1 cellular context compared by ENCODE assay signal in the genomic region with DNA sequence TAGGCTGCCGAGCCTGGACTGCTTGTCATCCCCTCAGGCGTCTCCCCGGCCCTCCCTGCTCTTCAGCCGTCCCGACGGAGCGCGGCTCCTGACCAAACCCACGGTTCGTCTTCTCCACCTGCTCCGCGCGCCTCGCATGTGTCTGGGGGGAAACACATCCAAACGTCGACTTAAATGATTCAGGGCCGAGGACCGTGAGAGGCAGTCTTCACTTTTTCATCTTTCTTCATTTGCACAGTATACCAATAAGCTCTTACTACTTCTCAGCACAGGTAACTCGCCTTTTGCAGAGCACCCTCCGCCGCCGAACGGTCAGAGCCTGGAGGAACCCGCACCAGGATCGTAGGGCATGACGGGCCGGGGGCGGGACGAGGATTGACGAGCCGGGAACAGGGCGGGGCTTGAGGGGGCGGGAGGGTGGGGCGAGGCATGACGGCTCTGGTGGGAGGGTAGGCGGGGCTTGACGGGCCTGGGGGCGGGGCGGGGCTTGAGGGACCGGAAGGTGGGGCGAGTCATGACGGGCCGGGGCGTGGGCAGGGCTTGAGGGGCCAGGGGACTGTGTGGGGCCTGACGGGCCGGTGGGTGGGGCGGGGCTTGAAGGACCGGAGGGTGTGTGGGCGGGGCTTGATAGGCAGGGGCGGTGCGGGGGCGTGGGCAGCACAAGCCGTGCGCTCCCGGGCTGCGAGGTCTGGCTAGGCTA.
TF ChIP-seq lines count a peak whose summit lies in the region.

A gene with protein sequence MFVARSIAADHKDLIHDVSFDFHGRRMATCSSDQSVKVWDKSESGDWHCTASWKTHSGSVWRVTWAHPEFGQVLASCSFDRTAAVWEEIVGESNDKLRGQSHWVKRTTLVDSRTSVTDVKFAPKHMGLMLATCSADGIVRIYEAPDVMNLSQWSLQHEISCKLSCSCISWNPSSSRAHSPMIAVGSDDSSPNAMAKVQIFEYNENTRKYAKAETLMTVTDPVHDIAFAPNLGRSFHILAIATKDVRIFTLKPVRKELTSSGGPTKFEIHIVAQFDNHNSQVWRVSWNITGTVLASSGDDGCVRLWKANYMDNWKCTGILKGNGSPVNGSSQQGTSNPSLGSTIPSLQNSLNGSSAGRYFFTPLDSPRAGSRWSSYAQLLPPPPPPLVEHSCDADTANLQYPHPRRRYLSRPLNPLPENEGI (plus strand): TSS at position 657 of the 700 bp plus-strand sequence. CDS start 111 bp downstream, outside the sequence.

TF ChIP-seq in HCT116, 20 proteins besides CTCF, POLR2A, EP300 and RAD21 (continued from another document):
- TF ChIP-seq, protein P1, sequence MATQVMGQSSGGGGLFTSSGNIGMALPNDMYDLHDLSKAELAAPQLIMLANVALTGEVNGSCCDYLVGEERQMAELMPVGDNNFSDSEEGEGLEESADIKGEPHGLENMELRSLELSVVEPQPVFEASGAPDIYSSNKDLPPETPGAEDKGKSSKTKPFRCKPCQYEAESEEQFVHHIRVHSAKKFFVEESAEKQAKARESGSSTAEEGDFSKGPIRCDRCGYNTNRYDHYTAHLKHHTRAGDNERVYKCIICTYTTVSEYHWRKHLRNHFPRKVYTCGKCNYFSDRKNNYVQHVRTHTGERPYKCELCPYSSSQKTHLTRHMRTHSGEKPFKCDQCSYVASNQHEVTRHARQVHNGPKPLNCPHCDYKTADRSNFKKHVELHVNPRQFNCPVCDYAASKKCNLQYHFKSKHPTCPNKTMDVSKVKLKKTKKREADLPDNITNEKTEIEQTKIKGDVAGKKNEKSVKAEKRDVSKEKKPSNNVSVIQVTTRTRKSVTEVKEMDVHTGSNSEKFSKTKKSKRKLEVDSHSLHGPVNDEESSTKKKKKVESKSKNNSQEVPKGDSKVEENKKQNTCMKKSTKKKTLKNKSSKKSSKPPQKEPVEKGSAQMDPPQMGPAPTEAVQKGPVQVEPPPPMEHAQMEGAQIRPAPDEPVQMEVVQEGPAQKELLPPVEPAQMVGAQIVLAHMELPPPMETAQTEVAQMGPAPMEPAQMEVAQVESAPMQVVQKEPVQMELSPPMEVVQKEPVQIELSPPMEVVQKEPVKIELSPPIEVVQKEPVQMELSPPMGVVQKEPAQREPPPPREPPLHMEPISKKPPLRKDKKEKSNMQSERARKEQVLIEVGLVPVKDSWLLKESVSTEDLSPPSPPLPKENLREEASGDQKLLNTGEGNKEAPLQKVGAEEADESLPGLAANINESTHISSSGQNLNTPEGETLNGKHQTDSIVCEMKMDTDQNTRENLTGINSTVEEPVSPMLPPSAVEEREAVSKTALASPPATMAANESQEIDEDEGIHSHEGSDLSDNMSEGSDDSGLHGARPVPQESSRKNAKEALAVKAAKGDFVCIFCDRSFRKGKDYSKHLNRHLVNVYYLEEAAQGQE (IDR thresholded peaks at IDR 0.05; ENCODE audit: low read depth), result no peak
- TF ChIP-seq EGR1 (IDR thresholded peaks at IDR 0.05; ENCODE audit: low read depth) (peak; percentile 96), ZFX (IDR thresholded peaks at IDR 0.05) (peak; percentile 41), JUND (IDR thresholded peaks at IDR 0.05) (peak; percentile 31; the same call in 1 of the 2 replicates), CBX3 (IDR thresholded peaks at IDR 0.05; ENCODE audit: low read depth) (no peak), SRF (IDR thresholded peaks at IDR 0.05; ENCODE audit: low read depth) (no peak), FOSL1 (IDR thresholded peaks at IDR 0.05; ENCODE audit: low read depth) (no peak), ELF1 (IDR thresholded peaks at IDR 0.05; ENCODE audit: borderline replicate concordance, low read depth) (no peak), EZH2 (IDR thresholded peaks at IDR 0.05) (no peak)
- TF ChIP-seq, protein P2, sequence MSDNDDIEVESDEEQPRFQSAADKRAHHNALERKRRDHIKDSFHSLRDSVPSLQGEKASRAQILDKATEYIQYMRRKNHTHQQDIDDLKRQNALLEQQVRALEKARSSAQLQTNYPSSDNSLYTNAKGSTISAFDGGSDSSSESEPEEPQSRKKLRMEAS (IDR thresholded peaks at IDR 0.05), result peak; percentile 75
- TF ChIP-seq, protein P3, sequence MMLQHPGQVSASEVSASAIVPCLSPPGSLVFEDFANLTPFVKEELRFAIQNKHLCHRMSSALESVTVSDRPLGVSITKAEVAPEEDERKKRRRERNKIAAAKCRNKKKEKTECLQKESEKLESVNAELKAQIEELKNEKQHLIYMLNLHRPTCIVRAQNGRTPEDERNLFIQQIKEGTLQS (IDR thresholded peaks at IDR 0.05), result no peak
